In genomic region chr3:77309460-77309859, GRCh38 we compare ENCODE assay signal across 24 cellular contexts.
"Had no signal": no experiment of that assay in that cellular context is flagged by ENCODE, and none has a peak within 500 bp of the region (broad histone marks: within the 10 kb centered on the region; RNA-seq: fewer than 3 reads in every experiment).

No MANE protein-coding gene starts in this region.

- H3K36me3 ChIP-seq: colonic mucosa, esophagus muscularis mucosa, esophagus squamous epithelium, gastrocnemius medialis, gastroesophageal sphincter, heart left ventricle, heart right ventricle had no signal

- H3K27ac ChIP-seq: colonic mucosa, coronary artery, dorsolateral prefrontal cortex, epithelial cell of prostate, esophagus muscularis mucosa, esophagus squamous epithelium, foreskin keratinocyte, gastrocnemius medialis, gastroesophageal sphincter, heart left ventricle, heart right ventricle, hepatocyte had no signal

- H3K9me3 ChIP-seq: colonic mucosa, esophagus muscularis mucosa, esophagus squamous epithelium, gastrocnemius medialis, gastroesophageal sphincter, heart left ventricle, heart right ventricle had no signal

- H3K79me2 ChIP-seq: hepatocyte had no signal

- H2AFZ ChIP-seq: hepatocyte had no signal

- H3K4me1 ChIP-seq: colonic mucosa, esophagus muscularis mucosa, esophagus squamous epithelium, foreskin keratinocyte, gastrocnemius medialis, gastroesophageal sphincter, heart left ventricle, heart right ventricle had no signal

- H3K27me3 ChIP-seq: colonic mucosa, dorsolateral prefrontal cortex, esophagus muscularis mucosa, esophagus squamous epithelium, foreskin keratinocyte, gastrocnemius medialis, gastroesophageal sphincter, heart left ventricle, heart right ventricle, hepatocyte had no signal

- DNase-seq: colonic mucosa; cortex of kidney; dermis blood vessel endothelial cell; dorsolateral prefrontal cortex; effector CD4-positive, alpha-beta T cell; effector CD8-positive, alpha-beta T cell; effector memory CD4-positive, alpha-beta T cell; effector memory CD8-positive, alpha-beta T cell; endodermal cell; erythroblast; esophagus squamous epithelium; foreskin keratinocyte; foreskin melanocyte; gastrocnemius medialis; glutamatergic neuron; head of caudate nucleus; heart left ventricle; heart right ventricle had no signal

- H3K4me3 ChIP-seq: colonic mucosa, coronary artery, dorsolateral prefrontal cortex, esophagus muscularis mucosa, esophagus squamous epithelium, gastrocnemius medialis, gastroesophageal sphincter, heart left ventricle, heart right ventricle, hepatocyte had no signal

- ATAC-seq: effector memory CD8-positive, alpha-beta T cell; esophagus mucosa; foreskin keratinocyte; gastrocnemius medialis; gastroesophageal sphincter; heart left ventricle; heart right ventricle had no signal

- H3K4me2 ChIP-seq: hepatocyte had no signal
